In genomic region chr9:92711844-92712243, GRCh38 we compare ENCODE assay signal across 1 cellular context.
TF ChIP-seq lines count a peak whose summit lies in the region.

No MANE protein-coding gene starts in this region.

TF ChIP-seq in GM12878, 131 proteins besides CTCF, POLR2A, EP300 and RAD21:
- TF ChIP-seq MTA2 (IDR thresholded peaks at IDR 0.05; ENCODE audit: low read depth) (peak; percentile 66), SUPT20H (IDR thresholded peaks at IDR 0.05; ENCODE audit: borderline replicate concordance, control insufficient read depth, low read depth, low read length) (no peak)
